In genomic region chr6:131292145-131292938, GRCh38 we compare ENCODE assay signal across 13 cellular contexts.
DNase-seq lines count a peak whose midpoint lies in the region; ATAC-seq and TF ChIP-seq lines count a peak whose summit lies in the region.
"Had no signal": no experiment of that assay in that cellular context is flagged by ENCODE, and none has a peak within 500 bp of the region (broad histone marks: within the 10 kb centered on the region; RNA-seq: fewer than 3 reads in every experiment).

No MANE protein-coding gene starts in this region.

- no peak overlapping the region for H3K27ac ChIP-seq in CD4-positive, CD25-positive, alpha-beta regulatory T cell (ENCODE audit: insufficient read depth, low read length, poor library complexity, severe bottlenecking)
- peak overlapping the region; percentile 16 for H3K27ac ChIP-seq in naive thymus-derived CD4-positive, alpha-beta T cell (ENCODE audit: low read depth, low read length)
- H3K27ac ChIP-seq in PC-3 (ENCODE audit: low read length), result no peak overlapping the region
- H3K27ac ChIP-seq: breast epithelium had no signal

- H3K4me1 Mint-ChIP-seq in CD4-positive, CD25-positive, alpha-beta regulatory T cell, result peaks cover 9 to 49% (median 30%) of the 10 kb centered on the region in 4 donors
- H3K4me1 Mint-ChIP-seq in naive thymus-derived CD4-positive, alpha-beta T cell, result peaks cover 12 to 50% (median 32%) of the 10 kb centered on the region in 7 donors

- H3K4me1 ChIP-seq in CD4-positive, CD25-positive, alpha-beta regulatory T cell (ENCODE audit: control insufficient read depth, insufficient read depth, low read length, poor library complexity, severe bottlenecking), result peaks cover 20% of the 10 kb centered on the region
- H3K4me1 ChIP-seq in adipocyte (ENCODE audit: control insufficient read depth, insufficient read depth, low read length), result no peaks in the 10 kb centered on the region
- H3K4me1 ChIP-seq in naive thymus-derived CD4-positive, alpha-beta T cell (ENCODE audit: control insufficient read depth in 2 of 2, insufficient read depth in 2 of 2, low read length in 2 of 2), result peaks cover 0 to 14% of the 10 kb centered on the region in 2 donors
- no peaks in the 10 kb centered on the region for H3K4me1 ChIP-seq in PC-3 (ENCODE audit: insufficient read depth, low read length)
- H3K4me1 ChIP-seq: breast epithelium had no signal

- H3K9ac ChIP-seq in adipocyte (ENCODE audit: low read length) (no peak overlapping the region), PC-3 (ENCODE audit: low read length) (no peak overlapping the region)

- peak overlapping the region in 2 of 4 donors; percentile 42 to 67 for H3K4me3 Mint-ChIP-seq in CD4-positive, CD25-positive, alpha-beta regulatory T cell
- H3K4me3 Mint-ChIP-seq in naive thymus-derived CD4-positive, alpha-beta T cell, result peak overlapping the region in 8 of 10 donors; percentile 27 to 82 (median 45)

- intact Hi-C loops in naive thymus-derived CD4-positive, alpha-beta T cell (cut with micrococcal nuclease), result loop anchor here in 1 of 2 donors (1.0 kb wide), 1 partner anchor 11 kb away; no protein-coding TSS in a partner anchor
- intact Hi-C loops in PC-3 (cut with micrococcal nuclease), result no loop called here

- peak in 1 of 3 donors; percentile 18 for DNase-seq in CD4-positive, CD25-positive, alpha-beta regulatory T cell
- DNase-seq in EL (peak; percentile 10), adipocyte (ENCODE audit: low read depth) (peak; percentile 17), GM03348 (ENCODE audit: low spot score) (no peak), PC-3 (no peak)
- peak in 2 of 9 donors; percentile 10 to 12 for DNase-seq in naive thymus-derived CD4-positive, alpha-beta T cell
- DNase-seq in activated CD4-positive, CD25-positive, alpha-beta regulatory T cell (lab: John Stamatoyannopoulos, UW), result no peak
- DNase-seq: activated CD4-positive, alpha-beta T cell treated with anti-CD3 and anti-CD28 coated beads, Interleukin-2, amount 50 U/mL, for 4 hours; activated effector memory CD4-positive, alpha-beta T cell treated with anti-CD3 and anti-CD28 coated beads, Interleukin-2, amount 50 U/mL, for 16 hours; C1 segment of cervical spinal cord; effector CD4-positive, alpha-beta T cell; IMR-90 had no signal

- H3K9me3 ChIP-seq in CD4-positive, CD25-positive, alpha-beta regulatory T cell (ENCODE audit: control insufficient read depth in 2 of 2, low read length in 2 of 2), result no peaks in the 10 kb centered on the region
- H3K9me3 ChIP-seq in adipocyte (ENCODE audit: control insufficient read depth, low read length), result no peaks in the 10 kb centered on the region
- H3K9me3 ChIP-seq in naive thymus-derived CD4-positive, alpha-beta T cell (ENCODE audit: control insufficient read depth in 2 of 3, low read length in 3 of 3), result no peaks in the 10 kb centered on the region
- H3K9me3 ChIP-seq in PC-3 (ENCODE audit: low read length), result no peaks in the 10 kb centered on the region
- H3K9me3 ChIP-seq: breast epithelium had no signal

- TF ChIP-seq CTCF in PC-3 (conservative IDR thresholded peaks at IDR 0.05; ENCODE audit: low read depth, low read length), result no peak

- peak overlapping the region; percentile 17 for H3K4me3 ChIP-seq in CD4-positive, CD25-positive, alpha-beta regulatory T cell (ENCODE audit: low read depth, low read length)
- no peak overlapping the region for H3K4me3 ChIP-seq in adipocyte (ENCODE audit: low read length)
- H3K4me3 ChIP-seq in naive thymus-derived CD4-positive, alpha-beta T cell (ENCODE audit: low read length), result no peak overlapping the region
- H3K4me3 ChIP-seq in PC-3 (ENCODE audit: low read length), result no peak overlapping the region
- H3K4me3 ChIP-seq: breast epithelium had no signal

- H3K36me3 Mint-ChIP-seq in CD4-positive, CD25-positive, alpha-beta regulatory T cell, result peaks cover 30% of the 10 kb centered on the region
- peaks cover 4 to 20% (median 12%) of the 10 kb centered on the region in 5 donors for H3K36me3 Mint-ChIP-seq in naive thymus-derived CD4-positive, alpha-beta T cell

- H3K79me2 ChIP-seq in PC-3 (ENCODE audit: low read length), result no peaks in the 10 kb centered on the region

- no peaks in the 10 kb centered on the region for H3K27me3 Mint-ChIP-seq in CD4-positive, CD25-positive, alpha-beta regulatory T cell
- H3K27me3 Mint-ChIP-seq in naive thymus-derived CD4-positive, alpha-beta T cell, result no peaks in the 10 kb centered on the region

- no peak for ATAC-seq in CD4-positive, CD25-positive, alpha-beta regulatory T cell (ENCODE audit: low read depth in 2 of 2)
- ATAC-seq in naive thymus-derived CD4-positive, alpha-beta T cell, result no peak
- ATAC-seq in PC-3, result no peak

- no peaks in the 10 kb centered on the region for H3K9me2 ChIP-seq in PC-3 (replicated peaks; ENCODE audit: low read length)

- H4K20me1 ChIP-seq in PC-3 (ENCODE audit: low read length), result no peaks in the 10 kb centered on the region

- H3K27me3 ChIP-seq in CD4-positive, CD25-positive, alpha-beta regulatory T cell (ENCODE audit: control insufficient read depth, insufficient read depth, low read length), result no peaks in the 10 kb centered on the region
- H3K27me3 ChIP-seq in adipocyte (replicated peaks; ENCODE audit: control insufficient read depth, insufficient read depth, low read length), result no peaks in the 10 kb centered on the region
- H3K27me3 ChIP-seq in naive thymus-derived CD4-positive, alpha-beta T cell (ENCODE audit: control insufficient read depth in 2 of 2, insufficient read depth in 2 of 2, low read length in 2 of 2), result no peaks in the 10 kb centered on the region
- H3K27me3 ChIP-seq in PC-3 (ENCODE audit: low read length), result no peaks in the 10 kb centered on the region
- H3K27me3 ChIP-seq: breast epithelium had no signal

- peak overlapping the region; percentile 52 to 91 (median 90) for H3K27ac Mint-ChIP-seq in CD4-positive, CD25-positive, alpha-beta regulatory T cell
- H3K27ac Mint-ChIP-seq in naive thymus-derived CD4-positive, alpha-beta T cell, result peak overlapping the region; percentile 29 to 92 (median 85)

- no peak overlapping the region for H3K4me2 ChIP-seq in PC-3 (ENCODE audit: low read length)

- peaks cover 0 to 2% (median 0%) of the 10 kb centered on the region in 7 donors for H3K9me3 Mint-ChIP-seq in CD4-positive, CD25-positive, alpha-beta regulatory T cell
- no peaks in the 10 kb centered on the region for H3K9me3 Mint-ChIP-seq in naive thymus-derived CD4-positive, alpha-beta T cell

- no TSS peak for BruUV-seq in PC-3 (replicated peaks; lab: Mats Ljungman, UMichigan)

- POLR2A ChIA-PET in naive thymus-derived CD4-positive, alpha-beta T cell (lab: Charles Lee), result interaction anchor here (0.6 to 4.4 kb wide), 5 partner anchors 9 to 149 kb away, joined by 3 to 33 read pairs (median 4); no protein-coding TSS in a partner anchor
- POLR2A ChIA-PET in PC-3 (lab: Charles Lee; ENCODE audit: unreplicated experiment), result no interaction called here

- CTCF ChIA-PET in naive thymus-derived CD4-positive, alpha-beta T cell (lab: Charles Lee), result interaction anchor here (0.9 to 1.9 kb wide), 2 partner anchors 10 to 104 kb away, joined by 3 to 9 read pairs; no protein-coding TSS in a partner anchor
- CTCF ChIA-PET in PC-3 (lab: Charles Lee), result no interaction called here

- H2AFZ ChIP-seq in PC-3 (ENCODE audit: low read length), result no peak overlapping the region

- H3F3A ChIP-seq in PC-3 (ENCODE audit: low read length, unreplicated experiment), result no peaks in the 10 kb centered on the region

- H3K36me3 ChIP-seq in CD4-positive, CD25-positive, alpha-beta regulatory T cell (ENCODE audit: control insufficient read depth, insufficient read depth, low read length), result no peaks in the 10 kb centered on the region
- H3K36me3 ChIP-seq in adipocyte (ENCODE audit: control insufficient read depth, insufficient read depth, low read length, severe bottlenecking) (no peaks in the 10 kb centered on the region), PC-3 (ENCODE audit: low read depth, low read length) (no peaks in the 10 kb centered on the region)
- H3K36me3 ChIP-seq in naive thymus-derived CD4-positive, alpha-beta T cell (ENCODE audit: control insufficient read depth in 2 of 3, insufficient read depth in 3 of 3, low read length in 3 of 3), result no peaks in the 10 kb centered on the region
- H3K36me3 ChIP-seq: breast epithelium had no signal

Comparison
In these comparisons a context has a peak if more than half of its experiments do, and no peak if none do; other contexts are left out.
1. DNase-seq: peak in EL (single experiment) and adipocyte (single experiment); none in GM03348 (single experiment), PC-3 (single experiment) and activated CD4-positive, CD25-positive, alpha-beta regulatory T cell (0 of 4).